9 cellular contexts compared by ENCODE assay signal in genomic region chr1:211335507-211336157, GRCh38. TPM values are rescaled to one million over a fixed set of nuclear protein-coding genes. Genes with fewer than 3 reads are reported as not detected.
DNase-seq lines count a peak whose midpoint lies in the region; ATAC-seq and TF ChIP-seq lines count a peak whose summit lies in the region.
"Had no signal": no experiment of that assay in that cellular context is flagged by ENCODE, and none has a peak within 500 bp of the region (broad histone marks: within the 10 kb centered on the region; RNA-seq: fewer than 3 reads in every experiment).

No MANE protein-coding gene starts in this region.

- peak overlapping the region; percentile 44 for H3K4me3 ChIP-seq in CD8-positive, alpha-beta memory T cell (ENCODE audit: low read length)
- H3K4me3 ChIP-seq: skin epidermis had no signal

- intact Hi-C loops in activated T-helper 2 cell treated with anti-CD3 and anti-CD28 coated beads, Interferon-gamma antibody, Interleukin-2, Interleukin-4, amounts not matched to agents 10 μg/mL and 5 μg/mL and 100 μg/mL, durations not matched to agents 14 hours and 24 hours and 36 hours (cut with micrococcal nuclease): no loop called here

- no peaks in the 10 kb centered on the region for H3K27me3 Mint-ChIP-seq in CD8-positive, alpha-beta memory T cell
- no peaks in the 10 kb centered on the region for H3K27me3 Mint-ChIP-seq in activated T-helper 2 cell treated with anti-CD3 and anti-CD28 coated beads, Interferon-gamma antibody, Interleukin-2, Interleukin-4, amounts not matched to agents 10 μg/mL and 5 μg/mL and 100 μg/mL, durations not matched to agents 14 hours and 24 hours and 36 hours (ENCODE audit: low read depth)

- peak overlapping the region; percentile 82 to 96 (median 92) for H3K27ac Mint-ChIP-seq in CD8-positive, alpha-beta memory T cell
- H3K27ac Mint-ChIP-seq in activated T-helper 2 cell treated with anti-CD3 and anti-CD28 coated beads, Interferon-gamma antibody, Interleukin-2, Interleukin-4, amounts not matched to agents 10 μg/mL and 5 μg/mL and 100 μg/mL, durations not matched to agents 14 hours and 24 hours and 36 hours: peak overlapping the region; percentile 86

- TF ChIP-seq POLR2A in erythroblast (IDR thresholded peaks at IDR 0.05; ENCODE audit: low read length): no peak

- peak overlapping the region; percentile 57 to 89 (median 79) for H3K4me3 Mint-ChIP-seq in CD8-positive, alpha-beta memory T cell
- peak overlapping the region; percentile 70 for H3K4me3 Mint-ChIP-seq in activated T-helper 2 cell treated with anti-CD3 and anti-CD28 coated beads, Interferon-gamma antibody, Interleukin-2, Interleukin-4, amounts not matched to agents 10 μg/mL and 5 μg/mL and 100 μg/mL, durations not matched to agents 14 hours and 24 hours and 36 hours (ENCODE audit: low read depth)

- peak in 2 of 5 donors; percentile 37 to 40 for DNase-seq in CD8-positive, alpha-beta memory T cell
- no peak for DNase-seq in activated T-helper 2 cell treated with anti-CD3 and anti-CD28 coated beads, Interferon-gamma antibody, Interleukin-2, Interleukin-4, amounts not matched to agents 10 μg/mL and 5 μg/mL and 100 μg/mL, durations not matched to agents 14 hours and 24 hours and 36 hours (ENCODE audit: low spot score)
- no peak for DNase-seq in erythroblast (lab: John Stamatoyannopoulos, UW)
- no peak for DNase-seq in HuH-7 (ENCODE audit: low spot score)
- no peak for DNase-seq in NCI-H2227 treated with DMSO at 0.1 percent for 48 hours (lab: John Stamatoyannopoulos, UW)
- no peak for DNase-seq in kidney glomerular epithelial cell (lab: John Stamatoyannopoulos, UW)

- peak; percentile 84 for ATAC-seq in GM19324 (IDR thresholded peaks at IDR 0.05; ENCODE audit: low FRiP score, unreplicated experiment)
- ATAC-seq in HG03103 (IDR thresholded peaks at IDR 0.05; ENCODE audit: low read depth, unreplicated experiment): peak; percentile 90

- H3K4me1 ChIP-seq in CD8-positive, alpha-beta memory T cell (ENCODE audit: insufficient read depth, low read length): peaks cover 91% of the 10 kb centered on the region

- H3K36me3 Mint-ChIP-seq in CD8-positive, alpha-beta memory T cell: peaks cover 0 to 18% (median 18%) of the 10 kb centered on the region in 3 donors
- peaks cover 58% of the 10 kb centered on the region for H3K36me3 Mint-ChIP-seq in activated T-helper 2 cell treated with anti-CD3 and anti-CD28 coated beads, Interferon-gamma antibody, Interleukin-2, Interleukin-4, amounts not matched to agents 10 μg/mL and 5 μg/mL and 100 μg/mL, durations not matched to agents 14 hours and 24 hours and 36 hours (ENCODE audit: low read depth)

- POLR2A ChIA-PET in CD8-positive, alpha-beta memory T cell (lab: Charles Lee): interaction anchor here (0.6 kb wide), 1 partner anchor 10 kb away, joined by 3 read pairs; no protein-coding TSS in a partner anchor

- peaks cover 88 to 95% (median 93%) of the 10 kb centered on the region in 3 donors for H3K4me1 Mint-ChIP-seq in CD8-positive, alpha-beta memory T cell
- peaks cover 69% of the 10 kb centered on the region for H3K4me1 Mint-ChIP-seq in activated T-helper 2 cell treated with anti-CD3 and anti-CD28 coated beads, Interferon-gamma antibody, Interleukin-2, Interleukin-4, amounts not matched to agents 10 μg/mL and 5 μg/mL and 100 μg/mL, durations not matched to agents 14 hours and 24 hours and 36 hours (ENCODE audit: low read depth)

- no peaks in the 10 kb centered on the region for H3K36me3 ChIP-seq in CD8-positive, alpha-beta memory T cell (ENCODE audit: insufficient read depth, low read length)

- H3K9me3 ChIP-seq in CD8-positive, alpha-beta memory T cell (ENCODE audit: low read length): no peaks in the 10 kb centered on the region

- H3K27me3 ChIP-seq in CD8-positive, alpha-beta memory T cell (ENCODE audit: insufficient read depth, low read length, poor library complexity, severe bottlenecking): no peaks in the 10 kb centered on the region

- no peak overlapping the region for H3K27ac ChIP-seq in CD8-positive, alpha-beta memory T cell (ENCODE audit: low read depth, low read length)

- CTCF ChIA-PET in CD8-positive, alpha-beta memory T cell (lab: Charles Lee): interaction anchor here (0.8 to 3.4 kb wide), 8 partner anchors 9 to 55 kb away, joined by 3 to 18 read pairs (median 4); partner anchors contain the start of gene TRAF5

- no peaks in the 10 kb centered on the region for H3K9me3 Mint-ChIP-seq in CD8-positive, alpha-beta memory T cell
- H3K9me3 Mint-ChIP-seq in activated T-helper 2 cell treated with anti-CD3 and anti-CD28 coated beads, Interferon-gamma antibody, Interleukin-2, Interleukin-4, amounts not matched to agents 10 μg/mL and 5 μg/mL and 100 μg/mL, durations not matched to agents 14 hours and 24 hours and 36 hours: no peaks in the 10 kb centered on the region

RNA-seq across cellular contexts. Expression of gene TRAF5, which starts 9.0 kb away (rescaled TPM):
- 10 to 100 TPM; 30.7 to 33.7 TPM for total RNA-seq in CD8-positive, alpha-beta memory T cell
- 38.3 TPM for polyA plus RNA-seq in CD8-positive, alpha-beta memory T cell
- total RNA-seq in activated T-helper 2 cell treated with anti-CD3 and anti-CD28 coated beads, Interferon-gamma antibody, Interleukin-2, Interleukin-4, amounts not matched to agents 10 μg/mL and 5 μg/mL and 100 μg/mL, durations not matched to agents 14 hours and 24 hours and 36 hours: 63.8 and 64.6 TPM in 2 replicates
